1 cellular context compared by ENCODE assay signal in the genomic region with DNA sequence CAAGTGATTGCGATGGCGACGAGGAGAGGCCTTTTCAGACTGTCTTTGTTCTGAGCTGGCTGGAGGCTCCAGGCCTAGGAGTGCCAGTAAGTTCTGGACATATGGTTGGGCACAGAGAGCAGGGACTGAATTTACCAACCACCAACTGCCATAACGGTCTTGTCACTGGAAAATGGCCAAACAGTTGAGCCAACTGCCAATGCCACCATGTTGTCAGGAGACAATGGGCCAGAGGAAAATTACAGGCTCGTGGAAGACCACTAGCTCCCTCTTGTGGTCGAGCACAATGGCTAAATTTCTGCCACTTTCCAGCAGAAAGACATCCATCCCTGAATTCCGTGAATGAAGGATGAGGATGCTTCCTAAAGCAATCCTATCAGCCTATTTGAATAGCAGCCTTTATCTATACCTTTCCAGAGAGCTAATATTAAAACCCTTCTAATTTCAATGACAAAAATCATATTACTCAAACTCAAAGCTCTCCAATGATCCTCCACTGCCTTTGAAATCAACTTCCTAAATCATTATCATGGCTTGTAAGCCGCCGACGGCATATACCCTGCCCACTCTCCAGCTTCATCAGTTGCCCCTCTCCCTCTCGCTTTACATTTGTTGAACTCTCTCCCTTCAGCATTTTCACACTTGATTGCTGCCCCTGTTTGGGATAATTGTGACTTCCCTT.
TF ChIP-seq lines count a peak whose summit lies in the region.

No MANE protein-coding gene starts in this region.

TF ChIP-seq in H1, 55 proteins besides CTCF, POLR2A, EP300 and RAD21 (continued from another document):
- TF ChIP-seq EGR1 (IDR thresholded peaks at IDR 0.05; ENCODE audit: borderline replicate concordance, low read depth, low read length): no peak
- no peak for TF ChIP-seq BCL11A (IDR thresholded peaks at IDR 0.05; ENCODE audit: low read depth in 2 of 2, low read length in 2 of 2)
- no peak for TF ChIP-seq RXRA (IDR thresholded peaks at IDR 0.05; ENCODE audit: insufficient read depth, low read depth, low read length)
- TF ChIP-seq, protein P1, sequence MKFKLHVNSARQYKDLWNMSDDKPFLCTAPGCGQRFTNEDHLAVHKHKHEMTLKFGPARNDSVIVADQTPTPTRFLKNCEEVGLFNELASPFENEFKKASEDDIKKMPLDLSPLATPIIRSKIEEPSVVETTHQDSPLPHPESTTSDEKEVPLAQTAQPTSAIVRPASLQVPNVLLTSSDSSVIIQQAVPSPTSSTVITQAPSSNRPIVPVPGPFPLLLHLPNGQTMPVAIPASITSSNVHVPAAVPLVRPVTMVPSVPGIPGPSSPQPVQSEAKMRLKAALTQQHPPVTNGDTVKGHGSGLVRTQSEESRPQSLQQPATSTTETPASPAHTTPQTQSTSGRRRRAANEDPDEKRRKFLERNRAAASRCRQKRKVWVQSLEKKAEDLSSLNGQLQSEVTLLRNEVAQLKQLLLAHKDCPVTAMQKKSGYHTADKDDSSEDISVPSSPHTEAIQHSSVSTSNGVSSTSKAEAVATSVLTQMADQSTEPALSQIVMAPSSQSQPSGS (IDR thresholded peaks at IDR 0.05; ENCODE audit: low read length): no peak
TF ChIP-seq in H1: peak in this region for 5.
